In the genomic region with DNA sequence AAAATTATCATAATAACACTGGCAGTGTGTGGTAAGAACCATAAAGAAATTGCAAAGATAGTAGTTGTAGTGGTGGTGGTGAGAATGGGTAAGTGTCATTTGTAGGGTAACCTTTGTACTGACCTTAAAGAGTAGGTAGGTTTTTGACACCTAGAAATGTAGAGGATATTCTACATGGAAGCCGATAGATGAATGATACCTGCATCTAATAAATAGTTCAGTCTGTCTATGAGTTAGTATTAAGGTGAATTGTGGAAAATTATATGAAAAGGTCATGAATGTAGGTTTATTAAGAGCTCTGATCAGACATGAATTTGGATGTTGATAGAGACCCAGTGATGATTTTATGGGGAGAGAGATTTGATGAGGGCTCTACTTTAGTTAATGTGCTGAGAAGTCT, we compare ENCODE assay signal across 23 cellular contexts.
"Had no signal": no experiment of that assay in that cellular context is flagged by ENCODE, and none has a peak within 500 bp of the region (broad histone marks: within the 10 kb centered on the region; RNA-seq: fewer than 3 reads in every experiment).

No MANE protein-coding gene starts in this region.

- H3K4me1 ChIP-seq: colonic mucosa, esophagus muscularis mucosa, gastrocnemius medialis, gastroesophageal sphincter, heart left ventricle, heart right ventricle had no signal

- H3K9me3 ChIP-seq: colonic mucosa, esophagus muscularis mucosa, esophagus squamous epithelium, gastrocnemius medialis, gastroesophageal sphincter, heart left ventricle, heart right ventricle had no signal

- H3K36me3 ChIP-seq: colonic mucosa had no signal

- H3K27ac ChIP-seq: colonic mucosa, coronary artery, dorsolateral prefrontal cortex, epithelial cell of prostate, esophagus muscularis mucosa, esophagus squamous epithelium, foreskin keratinocyte, gastrocnemius medialis, gastroesophageal sphincter, heart left ventricle, heart right ventricle had no signal

- H3K4me3 ChIP-seq: colonic mucosa, coronary artery, dorsolateral prefrontal cortex, esophagus muscularis mucosa, esophagus squamous epithelium, gastrocnemius medialis, gastroesophageal sphincter, heart left ventricle, heart right ventricle had no signal

- DNase-seq: colonic mucosa; cortex of kidney; dermis blood vessel endothelial cell; dorsolateral prefrontal cortex; effector CD4-positive, alpha-beta T cell; effector CD8-positive, alpha-beta T cell; effector memory CD4-positive, alpha-beta T cell; effector memory CD8-positive, alpha-beta T cell; endodermal cell; erythroblast; esophagus squamous epithelium; foreskin fibroblast; foreskin keratinocyte; foreskin melanocyte; gastrocnemius medialis; glutamatergic neuron; head of caudate nucleus; heart left ventricle; heart right ventricle had no signal
